Comparison of ENCODE assay signal across 10 cellular contexts in the genomic region with DNA sequence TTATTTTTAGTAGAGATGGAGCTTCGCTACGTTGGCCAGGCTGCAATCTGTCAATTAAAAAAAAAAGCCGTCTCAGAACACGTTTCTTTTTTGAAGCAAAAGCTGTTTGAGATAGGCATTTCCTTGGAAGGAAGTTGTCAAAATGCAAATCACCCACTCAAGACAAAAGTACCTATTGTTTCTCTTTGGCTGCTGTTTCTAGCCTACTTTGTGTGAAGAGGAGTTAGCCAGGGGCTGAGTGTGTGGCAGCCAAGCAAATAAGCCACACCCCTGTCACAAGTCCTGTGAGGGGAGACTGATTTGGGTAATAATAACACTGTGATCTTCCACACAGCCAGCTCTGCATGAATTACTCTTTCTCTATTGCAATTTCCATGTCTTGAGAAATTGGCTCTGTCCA. TPM values are rescaled to one million over a fixed set of nuclear protein-coding genes. Genes with fewer than 3 reads are reported as not detected.
DNase-seq lines count a peak whose midpoint lies in the region; ATAC-seq and TF ChIP-seq lines count a peak whose summit lies in the region.
"Had no signal": no experiment of that assay in that cellular context is flagged by ENCODE, and none has a peak within 500 bp of the region (broad histone marks: within the 10 kb centered on the region; RNA-seq: fewer than 3 reads in every experiment).

No MANE protein-coding gene starts in this region.

- H3K36me3 ChIP-seq in upper lobe of right lung, result no peaks in the 10 kb centered on the region

- no peaks in the 10 kb centered on the region for H3K4me1 ChIP-seq in upper lobe of right lung

- intact Hi-C loops in upper lobe of right lung (cut with DNase I), result no loop called here

- no peaks in the 10 kb centered on the region for H3K9me3 ChIP-seq in upper lobe of right lung

- no peak overlapping the region for H3K27ac ChIP-seq in upper lobe of right lung

- no peaks in the 10 kb centered on the region for H3K27me3 ChIP-seq in upper lobe of right lung

- peak; percentile 78 for ATAC-seq in GM18498 (IDR thresholded peaks at IDR 0.05; ENCODE audit: unreplicated experiment)
- ATAC-seq in GM21619 (IDR thresholded peaks at IDR 0.05; ENCODE audit: unreplicated experiment), result peak; percentile 93
- peak; percentile 80 for ATAC-seq in HG03469 (IDR thresholded peaks at IDR 0.05; ENCODE audit: unreplicated experiment)
- no peak for ATAC-seq in upper lobe of right lung
- ATAC-seq: stimulated activated effector memory CD8-positive, alpha-beta T cell treated with anti-CD3 and anti-CD28 coated beads, Interleukin-12 subunit alpha, Interleukin-12 subunit beta, amount 100 ng/mL, for 72 hours had no signal

- no peak for TF ChIP-seq CTCF in upper lobe of right lung (IDR thresholded peaks at IDR 0.05)

- H3K4me3 ChIP-seq in upper lobe of right lung, result no peak overlapping the region

- DNase-seq in left kidney (ENCODE audit: low read depth, low spot score), result peak; percentile 6
- DNase-seq in NCI-H1092 (lab: John Stamatoyannopoulos, UW), result no peak
- no peak for DNase-seq in HuH-7.5 (ENCODE audit: low spot score)
- no peak for DNase-seq in upper lobe of right lung
- DNase-seq in DMS 273 (lab: John Stamatoyannopoulos, UW; ENCODE audit: unreplicated experiment), result no peak
- DNase-seq: stimulated activated CD4-positive, alpha-beta T cell treated with anti-CD3 and anti-CD28 coated beads, Interleukin-12 subunit alpha, Interleukin-12 subunit beta, amount 100 ng/mL, for 4 hours had no signal

RNA-seq across cellular contexts. Expression of a gene that starts 47.4 kb away (rescaled TPM):
- 4.1 TPM for total RNA-seq in upper lobe of right lung
